ENCODE assay signal across 1 cellular context in the genomic region with DNA sequence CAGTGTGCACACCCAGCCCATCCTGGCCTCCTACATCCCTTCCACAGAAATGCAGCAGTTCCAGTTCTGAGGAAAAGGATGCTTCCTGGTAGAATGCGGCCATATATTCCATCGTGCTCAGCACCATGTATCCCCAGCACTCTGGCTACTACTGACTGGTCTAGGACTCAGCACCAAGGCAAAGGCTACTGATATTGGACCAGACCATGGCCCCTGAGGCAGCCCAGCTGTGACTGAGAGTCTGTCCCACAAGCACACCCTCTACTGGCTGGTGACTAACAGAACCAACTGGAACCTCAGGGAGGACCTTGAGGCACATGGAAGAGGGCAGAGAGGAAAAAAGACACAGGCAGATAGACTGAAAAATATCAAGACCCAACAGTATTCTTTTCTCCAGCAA.
TF ChIP-seq lines count a peak whose summit lies in the region.

No MANE protein-coding gene starts in this region.

TF ChIP-seq in WTC11, 78 proteins besides CTCF, POLR2A, EP300 and RAD21 (continued from another document):
- TF ChIP-seq, protein P1, sequence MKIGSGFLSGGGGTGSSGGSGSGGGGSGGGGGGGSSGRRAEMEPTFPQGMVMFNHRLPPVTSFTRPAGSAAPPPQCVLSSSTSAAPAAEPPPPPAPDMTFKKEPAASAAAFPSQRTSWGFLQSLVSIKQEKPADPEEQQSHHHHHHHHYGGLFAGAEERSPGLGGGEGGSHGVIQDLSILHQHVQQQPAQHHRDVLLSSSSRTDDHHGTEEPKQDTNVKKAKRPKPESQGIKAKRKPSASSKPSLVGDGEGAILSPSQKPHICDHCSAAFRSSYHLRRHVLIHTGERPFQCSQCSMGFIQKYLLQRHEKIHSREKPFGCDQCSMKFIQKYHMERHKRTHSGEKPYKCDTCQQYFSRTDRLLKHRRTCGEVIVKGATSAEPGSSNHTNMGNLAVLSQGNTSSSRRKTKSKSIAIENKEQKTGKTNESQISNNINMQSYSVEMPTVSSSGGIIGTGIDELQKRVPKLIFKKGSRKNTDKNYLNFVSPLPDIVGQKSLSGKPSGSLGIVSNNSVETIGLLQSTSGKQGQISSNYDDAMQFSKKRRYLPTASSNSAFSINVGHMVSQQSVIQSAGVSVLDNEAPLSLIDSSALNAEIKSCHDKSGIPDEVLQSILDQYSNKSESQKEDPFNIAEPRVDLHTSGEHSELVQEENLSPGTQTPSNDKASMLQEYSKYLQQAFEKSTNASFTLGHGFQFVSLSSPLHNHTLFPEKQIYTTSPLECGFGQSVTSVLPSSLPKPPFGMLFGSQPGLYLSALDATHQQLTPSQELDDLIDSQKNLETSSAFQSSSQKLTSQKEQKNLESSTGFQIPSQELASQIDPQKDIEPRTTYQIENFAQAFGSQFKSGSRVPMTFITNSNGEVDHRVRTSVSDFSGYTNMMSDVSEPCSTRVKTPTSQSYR (CRISPR knock-in tag; IDR thresholded peaks at IDR 0.05), result no peak
- TF ChIP-seq KAT7 (CRISPR knock-in tag; IDR thresholded peaks at IDR 0.05; ENCODE audit: borderline replicate concordance) (no peak), SP1 (CRISPR knock-in tag; conservative IDR thresholded peaks at IDR 0.05) (no peak), HMGA2 (CRISPR knock-in tag; IDR thresholded peaks at IDR 0.05) (no peak)
- TF ChIP-seq, protein P2, sequence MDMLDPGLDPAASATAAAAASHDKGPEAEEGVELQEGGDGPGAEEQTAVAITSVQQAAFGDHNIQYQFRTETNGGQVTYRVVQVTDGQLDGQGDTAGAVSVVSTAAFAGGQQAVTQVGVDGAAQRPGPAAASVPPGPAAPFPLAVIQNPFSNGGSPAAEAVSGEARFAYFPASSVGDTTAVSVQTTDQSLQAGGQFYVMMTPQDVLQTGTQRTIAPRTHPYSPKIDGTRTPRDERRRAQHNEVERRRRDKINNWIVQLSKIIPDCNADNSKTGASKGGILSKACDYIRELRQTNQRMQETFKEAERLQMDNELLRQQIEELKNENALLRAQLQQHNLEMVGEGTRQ (CRISPR knock-in tag; IDR thresholded peaks at IDR 0.05), result no peak
